Comparison of ENCODE assay signal across 1 cellular context in genomic region chr9:86563959-86564358, GRCh38.
TF ChIP-seq lines count a peak whose summit lies in the region.

No MANE protein-coding gene starts in this region.

TF ChIP-seq in IMR-90, 13 proteins besides CTCF, POLR2A, EP300 and RAD21 (continued from another document):
- TF ChIP-seq BHLHE40 (IDR thresholded peaks at IDR 0.05; ENCODE audit: low read depth, low read length), result no peak
- TF ChIP-seq SMC3 (IDR thresholded peaks at IDR 0.05; ENCODE audit: low read depth, low read length), result no peak
- TF ChIP-seq MAFK (IDR thresholded peaks at IDR 0.05; ENCODE audit: low read depth, low read length), result no peak
- TF ChIP-seq, protein P1, sequence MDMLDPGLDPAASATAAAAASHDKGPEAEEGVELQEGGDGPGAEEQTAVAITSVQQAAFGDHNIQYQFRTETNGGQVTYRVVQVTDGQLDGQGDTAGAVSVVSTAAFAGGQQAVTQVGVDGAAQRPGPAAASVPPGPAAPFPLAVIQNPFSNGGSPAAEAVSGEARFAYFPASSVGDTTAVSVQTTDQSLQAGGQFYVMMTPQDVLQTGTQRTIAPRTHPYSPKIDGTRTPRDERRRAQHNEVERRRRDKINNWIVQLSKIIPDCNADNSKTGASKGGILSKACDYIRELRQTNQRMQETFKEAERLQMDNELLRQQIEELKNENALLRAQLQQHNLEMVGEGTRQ (IDR thresholded peaks at IDR 0.05; ENCODE audit: low read depth, low read length), result no peak
- no peak for TF ChIP-seq FOS (IDR thresholded peaks at IDR 0.05; ENCODE audit: low read depth, low read length)
